Comparison of ENCODE assay signal across 34 cellular contexts in the genomic region with DNA sequence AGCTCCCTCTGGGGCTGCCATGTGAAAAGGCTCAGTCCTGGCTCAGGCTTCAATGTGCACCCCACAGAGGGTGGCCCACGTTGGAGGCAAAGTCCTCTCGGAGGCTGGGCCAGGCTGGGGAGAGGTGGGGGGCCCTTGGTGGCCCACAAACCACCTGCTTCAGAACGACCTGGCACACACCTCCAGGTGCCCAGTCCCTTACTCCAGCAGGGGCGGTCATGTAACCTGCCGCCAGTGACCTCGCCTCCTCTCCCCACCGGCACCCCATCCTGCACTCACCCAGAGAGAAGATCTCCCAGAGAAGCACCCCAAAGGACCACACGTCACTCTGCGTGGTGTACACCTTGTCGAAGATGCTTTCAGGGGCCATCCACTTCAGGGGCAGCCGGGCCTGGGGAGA. TPM values are rescaled to one million over a fixed set of nuclear protein-coding genes. Genes with fewer than 3 reads are reported as not detected.
"Had no signal": no experiment of that assay in that cellular context is flagged by ENCODE, and none has a peak within 500 bp of the region (broad histone marks: within the 10 kb centered on the region; RNA-seq: fewer than 3 reads in every experiment).

No MANE protein-coding gene starts in this region.

- H3K27ac Mint-ChIP-seq: activated B cell treated with CpG ODN at 0.5 μM for 24 hours; activated CD4-positive, alpha-beta memory T cell treated with anti-CD3 and anti-CD28 coated beads for 36 hours; activated CD4-positive, alpha-beta T cell treated with anti-CD3 and anti-CD28 coated beads, Interleukin-2, amount 10 ng/mL, durations not matched to agents 24 days and 14 days; activated CD8-positive, alpha-beta T cell treated with anti-CD3 and anti-CD28 coated beads for 36 hours; activated naive CD4-positive, alpha-beta T cell treated with anti-CD3 and anti-CD28 coated beads for 36 hours; activated naive CD4-positive, alpha-beta T cell treated with anti-CD3 and anti-CD28 coated beads, Interleukin-2, amount 50 U/mL, for 72 hours; activated naive CD8-positive, alpha-beta T cell treated with anti-CD3 and anti-CD28 coated beads for 36 hours; activated T-cell treated with anti-CD3 and anti-CD28 coated beads, Interleukin-2, amount 50 U/mL, for 72 hours; activated T-helper 1 cell treated with anti-CD3 and anti-CD28 coated beads, Interleukin-12 subunit alpha, Interleukin-12 subunit beta, Interleukin-2, Interleukin-4 antibody, amounts not matched to agents 30 ng/mL and 10 ng/mL and 1 ng/mL, durations not matched to agents 14 hours and 24 hours and 36 hours; activated T-helper 17 cell treated with anti-CD3 and anti-CD28 coated beads, Interleukin-2, amount 50 U/mL, for 72 hours; brain; T-helper 17 cell had no signal

- H3K4me3 Mint-ChIP-seq: activated B cell treated with CpG ODN at 0.5 μM for 24 hours; activated CD4-positive, alpha-beta memory T cell treated with anti-CD3 and anti-CD28 coated beads for 36 hours; activated CD4-positive, alpha-beta T cell treated with anti-CD3 and anti-CD28 coated beads, Interleukin-2, amount 10 ng/mL, durations not matched to agents 24 days and 14 days; activated CD8-positive, alpha-beta T cell treated with anti-CD3 and anti-CD28 coated beads for 36 hours; activated naive CD4-positive, alpha-beta T cell treated with anti-CD3 and anti-CD28 coated beads for 36 hours; activated naive CD8-positive, alpha-beta T cell treated with anti-CD3 and anti-CD28 coated beads for 36 hours; activated T-cell treated with anti-CD3 and anti-CD28 coated beads, Interleukin-2, amount 50 U/mL, for 4 hours; activated T-cell treated with anti-CD3 and anti-CD28 coated beads, Interleukin-2, amount 50 U/mL, for 72 hours; activated T-helper 1 cell treated with anti-CD3 and anti-CD28 coated beads, Interleukin-12 subunit alpha, Interleukin-12 subunit beta, Interleukin-2, Interleukin-4 antibody, amounts not matched to agents 30 ng/mL and 10 ng/mL and 1 ng/mL, durations not matched to agents 14 hours and 24 hours and 36 hours; activated T-helper 17 cell treated with anti-CD3 and anti-CD28 coated beads, Interleukin-2, amount 50 U/mL, for 72 hours; brain; central memory CD8-positive, alpha-beta T cell; T-cell; T-helper 17 cell had no signal

- H3K36me3 ChIP-seq: adrenal gland, ascending aorta, cardiac muscle cell had no signal

- H3K4me3 ChIP-seq: adrenal gland, ascending aorta, cardiac muscle cell had no signal

- H3K9me3 Mint-ChIP-seq: activated B cell treated with CpG ODN at 0.5 μM for 24 hours; activated CD4-positive, alpha-beta memory T cell treated with anti-CD3 and anti-CD28 coated beads for 36 hours; activated CD4-positive, alpha-beta T cell treated with anti-CD3 and anti-CD28 coated beads, Interleukin-2, amount 10 ng/mL, durations not matched to agents 24 days and 14 days; activated CD8-positive, alpha-beta T cell treated with anti-CD3 and anti-CD28 coated beads for 36 hours; activated naive CD4-positive, alpha-beta T cell treated with anti-CD3 and anti-CD28 coated beads for 36 hours; activated naive CD4-positive, alpha-beta T cell treated with anti-CD3 and anti-CD28 coated beads, Interleukin-2, amount 50 U/mL, for 72 hours; activated naive CD8-positive, alpha-beta T cell treated with anti-CD3 and anti-CD28 coated beads for 36 hours; activated T-cell treated with anti-CD3 and anti-CD28 coated beads, Interleukin-2, amount 50 U/mL, for 4 hours; activated T-cell treated with anti-CD3 and anti-CD28 coated beads, Interleukin-2, amount 50 U/mL, for 72 hours; activated T-helper 1 cell treated with anti-CD3 and anti-CD28 coated beads, Interleukin-12 subunit alpha, Interleukin-12 subunit beta, Interleukin-2, Interleukin-4 antibody, amounts not matched to agents 30 ng/mL and 10 ng/mL and 1 ng/mL, durations not matched to agents 14 hours and 24 hours and 36 hours; activated T-helper 17 cell treated with anti-CD3 and anti-CD28 coated beads, Interleukin-2, amount 50 U/mL, for 72 hours; central memory CD8-positive, alpha-beta T cell; T-cell had no signal

- H3K27me3 Mint-ChIP-seq: activated CD4-positive, alpha-beta T cell treated with anti-CD3 and anti-CD28 coated beads, Interleukin-2, amount 10 ng/mL, durations not matched to agents 24 days and 14 days; activated CD8-positive, alpha-beta T cell treated with anti-CD3 and anti-CD28 coated beads for 36 hours; activated naive CD8-positive, alpha-beta T cell treated with anti-CD3 and anti-CD28 coated beads for 36 hours; activated T-helper 17 cell treated with anti-CD3 and anti-CD28 coated beads, Interleukin-2, amount 50 U/mL, for 72 hours; central memory CD8-positive, alpha-beta T cell; T-cell had no signal

- H3K9me3 ChIP-seq: adrenal gland, ascending aorta had no signal

- ATAC-seq: activated CD8-positive, alpha-beta T cell treated with anti-CD3 and anti-CD28 coated beads for 36 hours; activated naive CD4-positive, alpha-beta T cell treated with anti-CD3 and anti-CD28 coated beads, Interleukin-2, amount 50 U/mL, for 72 hours; activated T-cell treated with anti-CD3 and anti-CD28 coated beads, Interleukin-2, amount 50 U/mL, for 4 hours; activated T-cell treated with anti-CD3 and anti-CD28 coated beads, Interleukin-2, amount 50 U/mL, for 72 hours; activated T-helper 17 cell treated with anti-CD3 and anti-CD28 coated beads, Interleukin-2, amount 50 U/mL, for 72 hours; T-cell; T-helper 17 cell had no signal

- H3K27me3 ChIP-seq: adrenal gland, ascending aorta had no signal

- H3K4me1 ChIP-seq: adrenal gland, ascending aorta had no signal

- H3K27ac ChIP-seq: adrenal gland, ascending aorta, cardiac muscle cell, VCaP had no signal

- H3K4me1 Mint-ChIP-seq: activated B cell treated with CpG ODN at 0.5 μM for 24 hours; activated CD4-positive, alpha-beta T cell treated with anti-CD3 and anti-CD28 coated beads, Interleukin-2, amount 10 ng/mL, durations not matched to agents 24 days and 14 days; activated T-helper 17 cell treated with anti-CD3 and anti-CD28 coated beads, Interleukin-2, amount 50 U/mL, for 72 hours; central memory CD8-positive, alpha-beta T cell; T-cell had no signal

- H3K36me3 Mint-ChIP-seq: activated CD4-positive, alpha-beta memory T cell treated with anti-CD3 and anti-CD28 coated beads for 36 hours; activated naive CD4-positive, alpha-beta T cell treated with anti-CD3 and anti-CD28 coated beads, Interleukin-2, amount 50 U/mL, for 72 hours; brain; T-cell had no signal

- DNase-seq: activated B cell treated with CpG ODN at 0.5 μM for 24 hours; activated CD4-positive, alpha-beta memory T cell treated with anti-CD3 and anti-CD28 coated beads for 36 hours; activated CD4-positive, alpha-beta T cell treated with anti-CD3 and anti-CD28 coated beads for 4 hours; activated CD4-positive, alpha-beta T cell treated with anti-CD3 and anti-CD28 coated beads, Interleukin-2, amount 10 ng/mL, durations not matched to agents 24 days and 14 days; activated CD4-positive, alpha-beta T cell treated with anti-CD3 and anti-CD28 coated beads, Interleukin-2, amount 50 U/mL, for 1 hour; activated CD4-positive, alpha-beta T cell treated with anti-CD3 and anti-CD28 coated beads, Interleukin-2, amount 50 U/mL, for 4 hours; activated CD4-positive, CD25-positive, alpha-beta regulatory T cell treated with anti-CD3 and anti-CD28 coated beads, Interleukin-2, amount 50 U/mL, for 72 hours; activated CD8-positive, alpha-beta T cell treated with anti-CD3 and anti-CD28 coated beads for 36 hours; activated effector memory CD4-positive, alpha-beta T cell treated with anti-CD3 and anti-CD28 coated beads, Interleukin-2, amount 50 U/mL, for 16 hours; activated gamma-delta T cell treated with Interleukin-2 at 50 U/mL for 16 hours; activated naive CD4-positive, alpha-beta T cell; activated naive CD4-positive, alpha-beta T cell treated with anti-CD3 and anti-CD28 coated beads for 36 hours; activated naive CD4-positive, alpha-beta T cell treated with anti-CD3 and anti-CD28 coated beads, Interleukin-2, amount 50 U/mL, for 16 hours; activated naive CD8-positive, alpha-beta T cell treated with anti-CD3 and anti-CD28 coated beads for 36 hours; activated T-cell treated with anti-CD3 and anti-CD28 coated beads for 4 hours; activated T-cell treated with anti-CD3 and anti-CD28 coated beads, Interleukin-2, amount 50 U/mL, for 1 hour; activated T-cell treated with anti-CD3 and anti-CD28 coated beads, Interleukin-2, amount 50 U/mL, for 4 hours; activated T-cell treated with anti-CD3 and anti-CD28 coated beads, Interleukin-2, amount 50 U/mL, for 72 hours; adrenal gland; amniotic stem cell; T-cell; T-helper 17 cell; T1000 had no signal

RNA-seq across cellular contexts. Expression of a gene that starts 22.5 kb away (rescaled TPM):
- total RNA-seq: activated B cell treated with CpG ODN at 0.5 μM for 24 hours; activated CD4-positive, alpha-beta memory T cell treated with anti-CD3 and anti-CD28 coated beads for 36 hours; activated CD4-positive, alpha-beta T cell treated with anti-CD3 and anti-CD28 coated beads, Interleukin-2, amount 10 ng/mL, durations not matched to agents 24 days and 14 days; activated CD8-positive, alpha-beta T cell treated with anti-CD3 and anti-CD28 coated beads for 36 hours; activated naive CD4-positive, alpha-beta T cell treated with anti-CD3 and anti-CD28 coated beads for 36 hours; activated naive CD4-positive, alpha-beta T cell treated with anti-CD3 and anti-CD28 coated beads, Interleukin-2, amount 50 U/mL, for 72 hours; activated T-cell treated with anti-CD3 and anti-CD28 coated beads, Interleukin-2, amount 50 U/mL, for 72 hours; activated T-helper 1 cell treated with anti-CD3 and anti-CD28 coated beads, Interleukin-12 subunit alpha, Interleukin-12 subunit beta, Interleukin-2, Interleukin-4 antibody, amounts not matched to agents 30 ng/mL and 10 ng/mL and 1 ng/mL, durations not matched to agents 14 hours and 24 hours and 36 hours; activated T-helper 17 cell treated with anti-CD3 and anti-CD28 coated beads, Interleukin-2, amount 50 U/mL, for 72 hours; ascending aorta; bronchial epithelial cell; cardiac muscle cell; T-helper 1 cell treated with Interleukin-12 subunit alpha and Interleukin-12 subunit beta and Interleukin-4 antibody, amounts not matched to agents 30 ng/mL and 1 ng/mL, for 36 hours; T-helper 2 cell treated with Interferon-gamma antibody and Interleukin-4, amounts not matched to agents 100 ng/mL and 5 ng/mL, for 36 hours had no signal

RNA-seq across cellular contexts. Expression of a gene that starts 35.6 kb away (rescaled TPM):
- total RNA-seq: activated B cell treated with CpG ODN at 0.5 μM for 24 hours had no signal
